Comparison of ENCODE assay signal across 12 cellular contexts in genomic region chr9:133976888-133977287, GRCh38.
"Had no signal": no experiment of that assay in that cellular context is flagged by ENCODE, and none has a peak within 500 bp of the region (broad histone marks: within the 10 kb centered on the region; RNA-seq: fewer than 3 reads in every experiment).

No MANE protein-coding gene starts in this region.

- H3K4me3 Mint-ChIP-seq: activated CD8-positive, alpha-beta T cell treated with anti-CD3 and anti-CD28 coated beads for 36 hours; naive thymus-derived CD8-positive, alpha-beta T cell had no signal

- H3K27me3 Mint-ChIP-seq: activated CD8-positive, alpha-beta T cell treated with anti-CD3 and anti-CD28 coated beads for 36 hours; naive thymus-derived CD8-positive, alpha-beta T cell had no signal

- H3K4me3 ChIP-seq: lung, tibial artery had no signal

- ATAC-seq: activated CD8-positive, alpha-beta T cell treated with anti-CD3 and anti-CD28 coated beads for 36 hours; naive thymus-derived CD8-positive, alpha-beta T cell had no signal

- H3K27me3 ChIP-seq: tibial artery had no signal

- H3K27ac ChIP-seq: tibial artery had no signal

- H3K36me3 Mint-ChIP-seq: naive thymus-derived CD8-positive, alpha-beta T cell had no signal

- FAIRE-seq: keratinocyte had no signal

- DNase-seq: activated CD4-positive, alpha-beta T cell treated with anti-CD3 and anti-CD28 coated beads for 4 hours; activated CD8-positive, alpha-beta memory T cell treated with anti-CD3 and anti-CD28 coated beads, Interleukin-2, amount 50 U/mL, for 4 hours; activated CD8-positive, alpha-beta T cell treated with anti-CD3 and anti-CD28 coated beads for 36 hours; activated naive CD4-positive, alpha-beta T cell treated with Interleukin-2 at 50 U/mL for 16 hours; central memory CD4-positive, alpha-beta T cell; cortex of kidney; effector CD8-positive, alpha-beta T cell; foreskin melanocyte; tibial artery had no signal

- H3K9me3 ChIP-seq: tibial artery had no signal

- H3K36me3 ChIP-seq: tibial artery had no signal

- H3K9me3 Mint-ChIP-seq: activated CD8-positive, alpha-beta T cell treated with anti-CD3 and anti-CD28 coated beads for 36 hours; naive thymus-derived CD8-positive, alpha-beta T cell had no signal

- H3K27ac Mint-ChIP-seq: activated CD8-positive, alpha-beta T cell treated with anti-CD3 and anti-CD28 coated beads for 36 hours; naive thymus-derived CD8-positive, alpha-beta T cell had no signal
